8 cellular contexts compared by ENCODE assay signal in the genomic region with DNA sequence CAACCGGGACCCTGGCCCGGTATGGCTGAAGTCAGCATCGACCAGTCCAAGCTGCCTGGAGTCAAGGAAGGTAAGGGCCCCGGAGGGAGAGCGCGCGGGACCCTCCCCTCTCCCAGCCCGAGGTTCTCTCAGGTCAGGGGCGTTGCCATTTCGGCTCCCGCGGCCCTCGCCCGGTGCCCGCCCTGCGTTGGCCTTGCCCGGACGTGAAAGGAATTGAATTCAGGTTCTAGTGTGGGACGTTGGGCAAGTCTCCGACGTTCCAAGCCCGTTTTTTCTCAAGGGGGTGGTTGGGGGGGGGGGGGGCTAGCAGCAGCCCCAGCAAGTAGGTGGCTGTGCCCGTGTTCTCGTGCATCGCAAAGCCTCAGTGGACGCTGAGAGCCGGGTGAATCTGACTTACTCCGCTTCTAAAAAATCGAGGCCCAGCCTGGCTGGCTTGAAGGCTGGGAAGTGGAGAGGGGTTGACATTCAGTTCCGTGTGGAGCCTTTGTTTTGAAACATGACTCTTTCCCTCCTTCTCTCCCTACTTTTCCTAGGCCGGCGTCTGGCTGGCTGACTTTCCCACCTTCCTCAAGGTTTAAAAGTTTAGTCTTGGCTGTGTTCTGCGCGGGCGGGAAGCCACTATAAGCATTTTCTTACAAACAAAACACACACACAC. TPM values are rescaled to one million over a fixed set of nuclear protein-coding genes. Genes with fewer than 3 reads are reported as not detected.
DNase-seq lines count a peak whose midpoint lies in the region; ATAC-seq and TF ChIP-seq lines count a peak whose summit lies in the region.

No MANE protein-coding gene starts in this region.

- ATAC-seq in GM21367 (IDR thresholded peaks at IDR 0.05; ENCODE audit: unreplicated experiment) (peak; percentile 16), HG03565 (IDR thresholded peaks at IDR 0.05; ENCODE audit: unreplicated experiment) (peak; percentile 8)
- ATAC-seq in stimulated activated naive CD8-positive, alpha-beta T cell treated with anti-CD3 and anti-CD28 coated beads, Interleukin-15, Interleukin-2, amounts not matched to agents 100 U/mL and 50 U/mL, for 24 hours = no peak

- peak; percentile 66 for DNase-seq in ELR (ENCODE audit: low read depth)
- peak; percentile 59 for DNase-seq in SK-N-DZ (ENCODE audit: low spot score)
- DNase-seq in choroid plexus epithelial cell (ENCODE audit: low read depth) = peak; percentile 62
- peak; percentile 91 for DNase-seq in left kidney (ENCODE audit: low read depth, low spot score)
- DNase-seq in stimulated activated naive CD8-positive, alpha-beta T cell treated with anti-CD3 and anti-CD28 coated beads, Interleukin-15, Interleukin-2, amounts not matched to agents 100 U/mL and 50 U/mL, for 24 hours = peak; percentile 11
- no peak for DNase-seq in GM10266 (ENCODE audit: extremely low spot score)

- peak overlapping the region; percentile 84 for H3K4me3 ChIP-seq in choroid plexus epithelial cell (ENCODE audit: low read depth, low read length)

- TF ChIP-seq CTCF in choroid plexus epithelial cell (conservative IDR thresholded peaks at IDR 0.05; ENCODE audit: low read depth, low read length) (no peak), GM10266 (IDR thresholded peaks at IDR 0.05; ENCODE audit: control insufficient read depth, insufficient read depth, low read depth, missing control alignments) (no peak)

RNA-seq across cellular contexts. Expression of a gene that starts 0.5 kb away (rescaled TPM):
- polyA plus RNA-seq in SK-N-DZ (2014; cell fraction: cytosol; rRNA removed) = 1.6 TPM in 1 of 2 replicates, not detected in the other
- polyA plus RNA-seq in SK-N-DZ (2014; cell fraction: nucleus; rRNA removed) = 0.09 and 0.11 TPM in 2 replicates

RNA-seq across cellular contexts. Expression of a gene that starts 0.6 kb away (rescaled TPM):
- 34.3 and 40.3 TPM in 2 replicates for polyA plus RNA-seq in SK-N-DZ (2014; cell fraction: cytosol; rRNA removed)
- 35.9 and 36.2 TPM in 2 replicates for polyA plus RNA-seq in SK-N-DZ (2014; cell fraction: nucleus; rRNA removed)
